1 cellular context compared by ENCODE assay signal in genomic region chr14:49769171-49769570, GRCh38.
TF ChIP-seq lines count a peak whose summit lies in the region.

No MANE protein-coding gene starts in this region.

TF ChIP-seq in HepG2, 621 proteins besides CTCF, POLR2A, EP300 and RAD21 (continued from another document):
- TF ChIP-seq ZNF142 (CRISPR knock-in tag; IDR thresholded peaks at IDR 0.05) (0 out of 2 replicates have a peak, but pooled peaks have one; percentile 3), IKZF4 (CRISPR knock-in tag; IDR thresholded peaks at IDR 0.05; ENCODE audit: borderline replicate concordance, low read depth, not compliant biosample characterization) (no peak), MTERF4 (CRISPR knock-in tag; IDR thresholded peaks at IDR 0.05) (0 out of 2 replicates have a peak, but pooled peaks have one; percentile 4), TFAP4 (IDR thresholded peaks at IDR 0.05; ENCODE audit: borderline replicate concordance, low read depth) (peak; percentile 23; the same call in 1 of the 2 replicates), ZNF740 (CRISPR knock-in tag; IDR thresholded peaks at IDR 0.05) (0 out of 2 replicates have a peak, but pooled peaks have one; percentile 3), KAT7 (CRISPR knock-in tag; IDR thresholded peaks at IDR 0.05; ENCODE audit: borderline replicate concordance) (no peak), HNF4G (IDR thresholded peaks at IDR 0.05; ENCODE audit: borderline replicate concordance, low read depth, low read length) (no peak), HNF4G (CRISPR knock-in tag; IDR thresholded peaks at IDR 0.05; ENCODE audit: borderline replicate concordance, low read depth) (peak; percentile 7; the same call in 1 of the 2 replicates), ZFY (CRISPR knock-in tag; IDR thresholded peaks at IDR 0.05) (no peak), ZBTB4 (CRISPR knock-in tag; IDR thresholded peaks at IDR 0.05; ENCODE audit: borderline replicate concordance) (no peak), ZNF605 (CRISPR knock-in tag; IDR thresholded peaks at IDR 0.05) (0 out of 2 replicates have a peak, but pooled peaks have one; percentile 25), RCOR2 (CRISPR knock-in tag; IDR thresholded peaks at IDR 0.05) (no peak), SOX13 (IDR thresholded peaks at IDR 0.05) (no peak), SOX13 (CRISPR knock-in tag; conservative IDR thresholded peaks at IDR 0.05 in 1 of 2, IDR thresholded peaks at IDR 0.05 in 1 of 2) (0 out of 4 replicates have a peak, but pooled peaks of 1 of the 2 experiments have one; percentile 4), ATF7-NPFF (CRISPR knock-in tag; IDR thresholded peaks at IDR 0.05; ENCODE audit: low read depth) (no peak), HHEX (CRISPR knock-in tag; IDR thresholded peaks at IDR 0.05) (no peak), AFF4 (CRISPR knock-in tag; IDR thresholded peaks at IDR 0.05) (no peak), SP140L (CRISPR knock-in tag; IDR thresholded peaks at IDR 0.05; ENCODE audit: borderline replicate concordance) (no peak), TBX3 (IDR thresholded peaks at IDR 0.05; ENCODE audit: borderline replicate concordance) (no peak), NFE2L2 (IDR thresholded peaks at IDR 0.05; ENCODE audit: low read length) (no peak)
